ENCODE assay signal across 1 cellular context in the genomic region with DNA sequence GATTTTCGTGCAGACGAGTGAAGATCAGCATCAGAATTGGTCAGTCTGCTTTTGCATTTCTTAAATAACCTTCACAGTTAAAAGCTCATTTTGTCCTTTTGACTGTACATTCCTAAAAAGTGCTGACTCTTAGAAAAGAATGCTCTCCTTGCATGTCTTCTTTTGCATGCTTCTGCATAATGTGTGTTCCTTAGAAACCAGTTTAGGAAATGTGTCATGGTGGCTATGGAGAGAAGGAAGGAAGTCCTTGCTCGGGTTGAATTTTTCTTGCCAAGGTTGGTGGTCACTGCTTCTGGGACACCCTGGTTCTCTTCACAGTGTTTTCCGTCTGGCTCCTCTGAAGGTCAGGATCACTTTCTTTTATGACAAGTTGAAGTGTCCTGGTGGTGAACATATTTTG.
TF ChIP-seq lines count a peak whose summit lies in the region.

No MANE protein-coding gene starts in this region.

TF ChIP-seq in IMR-90, 13 proteins besides CTCF, POLR2A, EP300 and RAD21:
- TF ChIP-seq, protein P1, sequence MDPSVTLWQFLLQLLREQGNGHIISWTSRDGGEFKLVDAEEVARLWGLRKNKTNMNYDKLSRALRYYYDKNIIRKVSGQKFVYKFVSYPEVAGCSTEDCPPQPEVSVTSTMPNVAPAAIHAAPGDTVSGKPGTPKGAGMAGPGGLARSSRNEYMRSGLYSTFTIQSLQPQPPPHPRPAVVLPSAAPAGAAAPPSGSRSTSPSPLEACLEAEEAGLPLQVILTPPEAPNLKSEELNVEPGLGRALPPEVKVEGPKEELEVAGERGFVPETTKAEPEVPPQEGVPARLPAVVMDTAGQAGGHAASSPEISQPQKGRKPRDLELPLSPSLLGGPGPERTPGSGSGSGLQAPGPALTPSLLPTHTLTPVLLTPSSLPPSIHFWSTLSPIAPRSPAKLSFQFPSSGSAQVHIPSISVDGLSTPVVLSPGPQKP (IDR thresholded peaks at IDR 0.05; ENCODE audit: borderline replicate concordance, low read depth, low read length): no peak
- peak; percentile 96 for TF ChIP-seq MAFK (IDR thresholded peaks at IDR 0.05; ENCODE audit: low read depth, low read length)
TF ChIP-seq in IMR-90: peak in this region for 1.
